ENCODE assay signal across 19 cellular contexts in genomic region chr15:44588541-44588940, GRCh38.
"Had no signal": no experiment of that assay in that cellular context is flagged by ENCODE, and none has a peak within 500 bp of the region (broad histone marks: within the 10 kb centered on the region; RNA-seq: fewer than 3 reads in every experiment).

No MANE protein-coding gene starts in this region.

- H3K27ac ChIP-seq: epithelial cell of prostate, gastrocnemius medialis, heart right ventricle, sigmoid colon, skin epidermis, tibial artery, upper lobe of left lung, uterus had no signal

- H3K9me3 ChIP-seq: esophagus muscularis mucosa, gastrocnemius medialis, heart right ventricle, sigmoid colon, tibial artery, upper lobe of left lung, uterus had no signal

- H3K9me3 Mint-ChIP-seq: naive B cell; neural crest cell; stimulated activated naive CD8-positive, alpha-beta T cell treated with anti-CD3 and anti-CD28 coated beads, Interleukin-15, Interleukin-2, amounts not matched to agents 100 ng/mL and 50 ng/mL, for 24 hours had no signal

- H3K27me3 Mint-ChIP-seq: naive B cell; stimulated activated naive CD8-positive, alpha-beta T cell treated with anti-CD3 and anti-CD28 coated beads, Interleukin-15, Interleukin-2, amounts not matched to agents 100 ng/mL and 50 ng/mL, for 24 hours had no signal

- H3K36me3 ChIP-seq: uterus had no signal

- H3K4me3 Mint-ChIP-seq: naive B cell; neural crest cell; stimulated activated naive CD8-positive, alpha-beta T cell treated with anti-CD3 and anti-CD28 coated beads, Interleukin-15, Interleukin-2, amounts not matched to agents 100 ng/mL and 50 ng/mL, for 24 hours had no signal

- ATAC-seq: gastrocnemius medialis, heart right ventricle had no signal

- H3K4me1 ChIP-seq: gastrocnemius medialis, heart right ventricle, sigmoid colon, tibial artery, upper lobe of left lung, uterus had no signal

- H3K27me3 ChIP-seq: esophagus muscularis mucosa, gastrocnemius medialis, heart right ventricle, sigmoid colon, tibial artery, upper lobe of left lung, uterus had no signal

- H3K4me1 Mint-ChIP-seq: neural crest cell had no signal

- H3K4me3 ChIP-seq: esophagus muscularis mucosa, gastrocnemius medialis, heart right ventricle, sigmoid colon, skin epidermis, tibial artery, upper lobe of left lung, uterus had no signal

- DNase-seq: effector memory CD4-positive, alpha-beta T cell; gastrocnemius medialis; heart right ventricle; hypothalamus; kidney glomerular epithelial cell; mesendoderm; naive B cell; posterior cingulate gyrus; sigmoid colon; stimulated activated CD4-positive, alpha-beta T cell treated with anti-CD3 and anti-CD28 coated beads, Interleukin-2, amount 100 ng/mL, for 48 hours; tibial artery; upper lobe of left lung; uterus had no signal

- FAIRE-seq: islet of Langerhans had no signal
